In genomic region chrX:18888281-18888680, GRCh38 we compare ENCODE assay signal across 16 cellular contexts.
DNase-seq lines count a peak whose midpoint lies in the region; ATAC-seq, FAIRE-seq and TF ChIP-seq lines count a peak whose summit lies in the region.
"Had no signal": no experiment of that assay in that cellular context is flagged by ENCODE, and none has a peak within 500 bp of the region (broad histone marks: within the 10 kb centered on the region; RNA-seq: fewer than 3 reads in every experiment).

No MANE protein-coding gene starts in this region.

- no peaks in the 10 kb centered on the region for H3K79me2 ChIP-seq in HepG2 (ENCODE audit: insufficient read depth, low read length)

- H3K4me2 ChIP-seq in HepG2 (ENCODE audit: low read depth, low read length) = no peak overlapping the region
- H3K4me2 ChIP-seq: A549, KMS-11 had no signal

- POLR2A ChIA-PET in HepG2 (lab: Yijun Ruan, JAX) = no interaction called here

- no peak overlapping the region for H3K4me3 Mint-ChIP-seq in dendritic cell treated with granulocyte-macrophage colony-stimulating factor and Interleukin-4, amounts not matched to agents 40 ng/mL and 50 ng/mL, for 4 days

- H3K36me3 ChIP-seq in HepG2 (replicated peaks in 1 of 2; ENCODE audit: control insufficient read depth in 1 of 2, insufficient read depth in 2 of 2, low read length in 2 of 2) (no peaks in the 10 kb centered on the region; a peak in 3 of 5 replicates), right lobe of liver (no peaks in the 10 kb centered on the region), gastrocnemius medialis (no peaks in the 10 kb centered on the region)

- H3K27ac ChIP-seq in HepG2 (ENCODE audit: extremely low read length, insufficient read depth, low read length) = no peak overlapping the region
- H3K27ac ChIP-seq in right lobe of liver = no peak overlapping the region
- peak overlapping the region; percentile 84 to 90 (median 86) for H3K27ac ChIP-seq in gastrocnemius medialis
- H3K27ac ChIP-seq in caudate nucleus (ENCODE audit: low read depth, low read length) = no peak overlapping the region
- H3K27ac ChIP-seq: GM23248, KMS-11 had no signal

- TF ChIP-seq POLR2A in HepG2 (IDR thresholded peaks at IDR 0.05; ENCODE audit: insufficient read depth in 1 of 2, low read depth in 2 of 2, low read length in 2 of 2) (no peak; a peak in 1 of 4 replicates), right lobe of liver (IDR thresholded peaks at IDR 0.05) (no peak), gastrocnemius medialis (IDR thresholded peaks at IDR 0.05) (no peak)

- H3K4me1 ChIP-seq in HepG2 (ENCODE audit: insufficient read depth, low read length) (peaks cover 34% of the 10 kb centered on the region), right lobe of liver (peaks cover 0 to 14% (median 0%) of the 10 kb centered on the region in 4 donors), gastrocnemius medialis (peaks cover 12 to 20% of the 10 kb centered on the region in 2 donors)

- H3K9ac ChIP-seq in HepG2 (ENCODE audit: insufficient read depth, low read depth, low read length) = no peak overlapping the region
- H3K9ac ChIP-seq: GM23248, KMS-11 had no signal

- peak overlapping the region; percentile 97 for H3K27ac Mint-ChIP-seq in dendritic cell treated with granulocyte-macrophage colony-stimulating factor and Interleukin-4, amounts not matched to agents 40 ng/mL and 50 ng/mL, for 4 days

- BruUV-seq in HepG2 (replicated peaks; lab: Mats Ljungman, UMichigan) = no TSS peak

- WGBS in HepG2 (ENCODE audit: low lambda C conversion rate) = no CpG with 5 or more reads among the region's 4 CpGs
- 40% methylated on average over 4 of the region's 4 CpGs for WGBS in right lobe of liver (ENCODE audit: insufficient coverage, low coverage, low lambda C conversion rate, missing lambda C conversion rate)

- peaks cover 30% of the 10 kb centered on the region for H3K4me1 Mint-ChIP-seq in dendritic cell treated with granulocyte-macrophage colony-stimulating factor and Interleukin-4, amounts not matched to agents 40 ng/mL and 50 ng/mL, for 4 days (ENCODE audit: low read depth)

- H3K9me3 Mint-ChIP-seq in dendritic cell treated with granulocyte-macrophage colony-stimulating factor and Interleukin-4, amounts not matched to agents 40 ng/mL and 50 ng/mL, for 4 days = no peaks in the 10 kb centered on the region
- H3K9me3 Mint-ChIP-seq: CD4-positive, CD25-positive, alpha-beta regulatory T cell had no signal

- no peak for TF ChIP-seq RAD21 in HepG2 (CRISPR knock-in tag; IDR thresholded peaks at IDR 0.05)

- H3K27me3 Mint-ChIP-seq in dendritic cell treated with granulocyte-macrophage colony-stimulating factor and Interleukin-4, amounts not matched to agents 40 ng/mL and 50 ng/mL, for 4 days = peaks cover 7% of the 10 kb centered on the region
- H3K27me3 Mint-ChIP-seq: CD4-positive, CD25-positive, alpha-beta regulatory T cell had no signal

- in situ Hi-C loops in HepG2 (cut with HindIII; ENCODE audit: extremely low pct_ligation_motif_present, low pct_unique_long_range_greater_than_20kb) (loop anchor here (10.0 to 25.0 kb wide), 2 partner anchors 276 to 493 kb away; no protein-coding TSS in a partner anchor), gastrocnemius medialis (cut with MboI; ENCODE audit: low sequenced_read_pairs in 4 of 4) (loop anchor here in 3 of 4 donors (25.0 kb wide), 2 partner anchors 201 to 449 kb away; partner anchors contain the start of gene PDHA1 (in 1 of the 3))

- intact Hi-C loops in HepG2 (cut with micrococcal nuclease; ENCODE audit: unreplicated experiment) (loop anchor here (5.0 kb wide), 2 partner anchors 211 to 496 kb away; no protein-coding TSS in a partner anchor), right lobe of liver (cut with DNase I) (no loop called here), gastrocnemius medialis (cut with DNase I; ENCODE audit: low total_unique reads) (loop anchor here (5.0 kb wide), 1 partner anchor 1151 kb away; the partner anchor contains the start of gene SCML1)
- intact Hi-C loops in dendritic cell treated with granulocyte-macrophage colony-stimulating factor and Interleukin-4, amounts not matched to agents 40 ng/mL and 50 ng/mL, for 4 days (cut with micrococcal nuclease) = no loop called here

- H3K36me3 Mint-ChIP-seq in dendritic cell treated with granulocyte-macrophage colony-stimulating factor and Interleukin-4, amounts not matched to agents 40 ng/mL and 50 ng/mL, for 4 days (ENCODE audit: low read depth) = peaks cover 18% of the 10 kb centered on the region
- H3K36me3 Mint-ChIP-seq: CD4-positive, CD25-positive, alpha-beta regulatory T cell had no signal

- no peak for TF ChIP-seq EP300 in HepG2 (IDR thresholded peaks at IDR 0.05; ENCODE audit: low read depth in 2 of 2, low read length in 2 of 2)
- no peak for TF ChIP-seq EP300 in HepG2 (CRISPR knock-in tag; IDR thresholded peaks at IDR 0.05; ENCODE audit: borderline replicate concordance)

- TF ChIP-seq CTCF in HepG2 (CRISPR knock-in tag; IDR thresholded peaks at IDR 0.05) (no peak), right lobe of liver (IDR thresholded peaks at IDR 0.05) (no peak), gastrocnemius medialis (IDR thresholded peaks at IDR 0.05 in 4 of 5, conservative IDR thresholded peaks at IDR 0.05 in 1 of 5) (no peak)

- FAIRE-seq in HepG2 (lab: Jason Lieb, UNC) = no peak
- FAIRE-seq: A549, GM12892 had no signal

- no peak overlapping the region for H3K4me3 ChIP-seq in HepG2 (replicated peaks in 1 of 3; ENCODE audit: insufficient read depth in 1 of 3, low read depth in 2 of 3, low read length in 3 of 3)
- no peak overlapping the region for H3K4me3 ChIP-seq in right lobe of liver
- no peak overlapping the region for H3K4me3 ChIP-seq in gastrocnemius medialis
- H3K4me3 ChIP-seq: A549, GM23248 had no signal

- H4K20me1 ChIP-seq in HepG2 (ENCODE audit: insufficient read depth, low read length) = no peaks in the 10 kb centered on the region

- ATAC-seq in HepG2 (no peak), right lobe of liver (no peak), gastrocnemius medialis (no peak), GM19467 (IDR thresholded peaks at IDR 0.05; ENCODE audit: unreplicated experiment) (no peak), HG02610 (IDR thresholded peaks at IDR 0.05; ENCODE audit: unreplicated experiment) (no peak)
- ATAC-seq: A549 had no signal

- H3K27me3 ChIP-seq in HepG2 (ENCODE audit: control insufficient read depth in 1 of 2, insufficient read depth in 2 of 2, low read length in 2 of 2) (no peaks in the 10 kb centered on the region), right lobe of liver (no peaks in the 10 kb centered on the region), gastrocnemius medialis (no peaks in the 10 kb centered on the region)

- DNase-seq in HepG2 (ENCODE audit: low spot score) (no peak), right lobe of liver (no peak), gastrocnemius medialis (no peak), caudate nucleus (lab: John Stamatoyannopoulos, UW) (no peak)
- DNase-seq: CD4-positive, CD25-positive, alpha-beta regulatory T cell; GDM1; NCI-H1092; NCI-H2107; NCI-H69 had no signal

- no peak overlapping the region for H2AFZ ChIP-seq in HepG2 (ENCODE audit: low read length)
- H2AFZ ChIP-seq: GM23248 had no signal

- H3K9me3 ChIP-seq in HepG2 (ENCODE audit: low read length) (no peaks in the 10 kb centered on the region), right lobe of liver (no peaks in the 10 kb centered on the region), gastrocnemius medialis (no peaks in the 10 kb centered on the region)
- H3K9me3 ChIP-seq: A549 had no signal

- CTCF ChIA-PET in HepG2 (lab: Yijun Ruan, JAX; ENCODE audit: low intra/inter-chr PET ratio, low total read pairs) = no interaction called here

TF ChIP-seq in HepG2, 621 proteins besides CTCF, POLR2A, EP300 and RAD21:
- TF ChIP-seq JDP2 (CRISPR knock-in tag; IDR thresholded peaks at IDR 0.05; ENCODE audit: borderline replicate concordance) (no peak), POLR2AphosphoS5 (IDR thresholded peaks at IDR 0.05; ENCODE audit: low read depth, low read length) (peak; percentile 21; the same call in 1 of the 2 replicates)

Comparison
In these comparisons a context has a peak if more than half of its experiments do, and no peak if none do; other contexts are left out.
1. intact Hi-C loops: an anchor here in HepG2 (5.0 kb wide) and gastrocnemius medialis (5.0 kb wide); none called in right lobe of liver and dendritic cell treated with granulocyte-macrophage colony-stimulating factor and Interleukin-4, amounts not matched to agents 40 ng/mL and 50 ng/mL, for 4 days.
2. H3K27ac ChIP-seq: peak in gastrocnemius medialis (4 of 4); none in HepG2 (single experiment), right lobe of liver (0 of 3) and caudate nucleus (single experiment).